ENCODE assay signal across 12 cellular contexts in genomic region chr2:71347517-71347916, GRCh38. TPM values are rescaled to one million over a fixed set of nuclear protein-coding genes. Genes with fewer than 3 reads are reported as not detected.
A peak's percentile ranks its signal among the peaks of the same experiment; 100 is the strongest.
DNase-seq lines count a peak whose midpoint lies in the region; ATAC-seq and TF ChIP-seq lines count a peak whose summit lies in the region.
"Had no signal": no experiment of that assay in that cellular context is flagged by ENCODE, and none has a peak within 500 bp of the region (broad histone marks: within the 10 kb centered on the region; RNA-seq: fewer than 3 reads in every experiment).

No MANE protein-coding gene starts in this region.

- no peak overlapping the region for H3K27ac Mint-ChIP-seq in GM23338

- H2AFZ ChIP-seq in GM23338 (no peak overlapping the region), mammary epithelial cell (ENCODE audit: low read depth, low read length) (no peak overlapping the region)

- no peaks in the 10 kb centered on the region for H3F3A ChIP-seq in GM23338 (replicated peaks; ENCODE audit: low read depth)

- dilution Hi-C loops in mammary epithelial cell (cut with HindIII; ENCODE audit: low sequenced_read_pairs), result no loop called here

- H3K27ac ChIP-seq in GM23338 (ENCODE audit: low read depth), result no peak overlapping the region
- H3K27ac ChIP-seq in mammary epithelial cell (ENCODE audit: insufficient read depth, low read depth, low read length), result no peak overlapping the region

- no peaks in the 10 kb centered on the region for H3K9me3 ChIP-seq in mammary epithelial cell (replicated peaks; ENCODE audit: insufficient read depth, low read length)

- no peaks in the 10 kb centered on the region for H3K9me3 Mint-ChIP-seq in GM23338

- no peak for TF ChIP-seq POLR2A in NB4 (IDR thresholded peaks at IDR 0.05; ENCODE audit: extremely low read depth, insufficient read length)

- H3K4me3 Mint-ChIP-seq in GM23338, result no peak overlapping the region

- no peak overlapping the region for H3K9ac ChIP-seq in mammary epithelial cell (ENCODE audit: insufficient read depth, low read length)

- TF ChIP-seq CTCF in GM23338 (conservative IDR thresholded peaks at IDR 0.05; ENCODE audit: low read depth in 2 of 2) (no peak), NB4 (IDR thresholded peaks at IDR 0.05; ENCODE audit: low read depth, low read length) (no peak), mammary epithelial cell (conservative IDR thresholded peaks at IDR 0.05 in 1 of 2, IDR thresholded peaks at IDR 0.05 in 1 of 2; ENCODE audit: extremely low read depth in 1 of 2, insufficient read depth in 1 of 2, low read depth in 1 of 2, low read length in 2 of 2) (no peak)

- H3K9me2 ChIP-seq in GM23338 (ENCODE audit: insufficient read depth), result no peaks in the 10 kb centered on the region

- H3K27me3 ChIP-seq in GM23338 (ENCODE audit: insufficient read depth), result no peaks in the 10 kb centered on the region
- no peaks in the 10 kb centered on the region for H3K27me3 ChIP-seq in mammary epithelial cell (ENCODE audit: insufficient read depth, low read length)

- in situ Hi-C loops in mammary epithelial cell (cut with MboI; ENCODE audit: low sequenced_read_pairs in 2 of 2), result no loop called here

- H3K4me1 ChIP-seq in GM23338 (ENCODE audit: insufficient read depth), result no peaks in the 10 kb centered on the region
- no peaks in the 10 kb centered on the region for H3K4me1 ChIP-seq in mammary epithelial cell (ENCODE audit: insufficient read depth, low read length)

- H4K20me1 ChIP-seq in GM23338 (replicated peaks; ENCODE audit: insufficient read depth), result peaks cover 92% of the 10 kb centered on the region
- H4K20me1 ChIP-seq in mammary epithelial cell (ENCODE audit: insufficient read depth, low read length), result peaks cover 24% of the 10 kb centered on the region

- H3K4me3 ChIP-seq in GM23338 (no peak overlapping the region), NB4 (ENCODE audit: low read depth, low read length) (no peak overlapping the region), mammary epithelial cell (replicated peaks in 1 of 3; ENCODE audit: insufficient read depth in 1 of 3, low read depth in 2 of 3, low read length in 3 of 3) (no peak overlapping the region)

- intact Hi-C loops in mammary epithelial cell (cut with micrococcal nuclease), result no loop called here

- peaks cover 6% of the 10 kb centered on the region; the same call in 1 of the 2 replicates for H3K36me3 ChIP-seq in GM23338 (ENCODE audit: insufficient read depth)
- H3K36me3 ChIP-seq in mammary epithelial cell (ENCODE audit: insufficient read depth, low read length), result peaks cover 10% of the 10 kb centered on the region

- H3K27me3 Mint-ChIP-seq in GM23338 (ENCODE audit: insufficient read depth, low read depth, poor library complexity), result peaks cover 2% of the 10 kb centered on the region

- DNase-seq in GM23338 (ENCODE audit: low spot score) (peak; percentile 45), NB4 (ENCODE audit: low read depth) (peak; percentile 57), mammary epithelial cell (peak; percentile 7), lung microvascular endothelial cell (ENCODE audit: low read depth in 2 of 2) (peak; percentile 31 to 38), NCI-H187 treated with DMSO at 0.1 percent for 48 hours (lab: John Stamatoyannopoulos, UW) (no peak), NCI-H510A treated with DMSO at 0.1 percent for 48 hours (lab: John Stamatoyannopoulos, UW) (no peak), NCI-H1048 (lab: John Stamatoyannopoulos, UW) (no peak)
- DNase-seq: activated CD8-positive, alpha-beta memory T cell treated with anti-CD3 and anti-CD28 coated beads, Interleukin-2, amount 50 U/mL, for 48 hours; aorta; DMS79; NCI-H526 treated with DMSO at 0.1 percent for 48 hours had no signal

- peaks cover 27% of the 10 kb centered on the region for H3K36me3 Mint-ChIP-seq in GM23338 (ENCODE audit: low read depth)

- CTCF ChIA-PET in mammary epithelial cell (lab: Charles Lee; ENCODE audit: low non-redundant PET), result no interaction called here

- ATAC-seq in GM23338, result peak; percentile 42; the same call in 2 of the 3 replicates
- ATAC-seq in HG02571 (IDR thresholded peaks at IDR 0.05; ENCODE audit: unreplicated experiment), result no peak

- no peaks in the 10 kb centered on the region for H3K4me1 Mint-ChIP-seq in GM23338

- no TSS peak for BruUV-seq in mammary epithelial cell (replicated peaks; lab: Mats Ljungman, UMichigan)

- H3K4me2 ChIP-seq in GM23338 (no peak overlapping the region), mammary epithelial cell (ENCODE audit: insufficient read depth, low read depth, low read length) (no peak overlapping the region)

- H3K79me2 ChIP-seq in GM23338 (replicated peaks; ENCODE audit: insufficient read depth) (peaks cover 100% of the 10 kb centered on the region), mammary epithelial cell (ENCODE audit: insufficient read depth, low read length) (peaks cover 96% of the 10 kb centered on the region)

TF ChIP-seq in GM23338, 12 proteins besides CTCF, POLR2A, EP300 and RAD21:
- TF ChIP-seq, protein P1, sequence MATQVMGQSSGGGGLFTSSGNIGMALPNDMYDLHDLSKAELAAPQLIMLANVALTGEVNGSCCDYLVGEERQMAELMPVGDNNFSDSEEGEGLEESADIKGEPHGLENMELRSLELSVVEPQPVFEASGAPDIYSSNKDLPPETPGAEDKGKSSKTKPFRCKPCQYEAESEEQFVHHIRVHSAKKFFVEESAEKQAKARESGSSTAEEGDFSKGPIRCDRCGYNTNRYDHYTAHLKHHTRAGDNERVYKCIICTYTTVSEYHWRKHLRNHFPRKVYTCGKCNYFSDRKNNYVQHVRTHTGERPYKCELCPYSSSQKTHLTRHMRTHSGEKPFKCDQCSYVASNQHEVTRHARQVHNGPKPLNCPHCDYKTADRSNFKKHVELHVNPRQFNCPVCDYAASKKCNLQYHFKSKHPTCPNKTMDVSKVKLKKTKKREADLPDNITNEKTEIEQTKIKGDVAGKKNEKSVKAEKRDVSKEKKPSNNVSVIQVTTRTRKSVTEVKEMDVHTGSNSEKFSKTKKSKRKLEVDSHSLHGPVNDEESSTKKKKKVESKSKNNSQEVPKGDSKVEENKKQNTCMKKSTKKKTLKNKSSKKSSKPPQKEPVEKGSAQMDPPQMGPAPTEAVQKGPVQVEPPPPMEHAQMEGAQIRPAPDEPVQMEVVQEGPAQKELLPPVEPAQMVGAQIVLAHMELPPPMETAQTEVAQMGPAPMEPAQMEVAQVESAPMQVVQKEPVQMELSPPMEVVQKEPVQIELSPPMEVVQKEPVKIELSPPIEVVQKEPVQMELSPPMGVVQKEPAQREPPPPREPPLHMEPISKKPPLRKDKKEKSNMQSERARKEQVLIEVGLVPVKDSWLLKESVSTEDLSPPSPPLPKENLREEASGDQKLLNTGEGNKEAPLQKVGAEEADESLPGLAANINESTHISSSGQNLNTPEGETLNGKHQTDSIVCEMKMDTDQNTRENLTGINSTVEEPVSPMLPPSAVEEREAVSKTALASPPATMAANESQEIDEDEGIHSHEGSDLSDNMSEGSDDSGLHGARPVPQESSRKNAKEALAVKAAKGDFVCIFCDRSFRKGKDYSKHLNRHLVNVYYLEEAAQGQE (IDR thresholded peaks at IDR 0.05; ENCODE audit: unreplicated experiment), result peak; percentile 77
- no peak for TF ChIP-seq ZNF331 (CRISPR knock-in tag; IDR thresholded peaks at IDR 0.05; ENCODE audit: low read depth)

RNA-seq across cellular contexts. Expression of gene ZNF638, which starts 15.9 kb away (rescaled TPM):
- 190 and 202 TPM in 2 replicates for total RNA-seq in GM23338 (2014; rRNA removed; shearing (Covaris generic))
- 166 and 185 TPM in 2 replicates for polyA plus RNA-seq in GM23338 (2016; fragmentation: Nextera tagmentation; extraction: Ambion mirVana)
- 100 to 1,000 TPM in 1 of 2 donors, 10 to 100 TPM in 1; 80.0 to 118 TPM for total RNA-seq in mammary epithelial cell
- 43.2 TPM for polyA plus RNA-seq in mammary epithelial cell
- 51.3 TPM for polyA minus RNA-seq in mammary epithelial cell
- total RNA-seq in lung microvascular endothelial cell, result 68.2 and 85.7 TPM in 2 replicates

Comparison
In these comparisons a context has a peak if more than half of its experiments do, and no peak if none do; other contexts are left out.
1. DNase-seq: peak in GM23338 (single experiment), NB4 (single experiment), mammary epithelial cell (single experiment) and lung microvascular endothelial cell (2 of 2); none in NCI-H187 treated with DMSO at 0.1 percent for 48 hours (single experiment), NCI-H510A treated with DMSO at 0.1 percent for 48 hours (single experiment) and NCI-H1048 (single experiment).